In genomic region chr13:100983111-100983510, GRCh38 we compare ENCODE assay signal across 13 cellular contexts.
DNase-seq lines count a peak whose midpoint lies in the region; ATAC-seq and TF ChIP-seq lines count a peak whose summit lies in the region.
"Had no signal": no experiment of that assay in that cellular context is flagged by ENCODE, and none has a peak within 500 bp of the region (broad histone marks: within the 10 kb centered on the region; RNA-seq: fewer than 3 reads in every experiment).

No MANE protein-coding gene starts in this region.

- H3K9ac ChIP-seq in PC-3 (ENCODE audit: low read length): no peak overlapping the region

- CTCF ChIA-PET in Caco-2 (lab: Charles Lee): no interaction called here
- CTCF ChIA-PET in PC-3 (lab: Charles Lee): no interaction called here

- H3K9me3 ChIP-seq in Caco-2: no peaks in the 10 kb centered on the region
- H3K9me3 ChIP-seq in PC-3 (ENCODE audit: low read length): no peaks in the 10 kb centered on the region

- no peaks in the 10 kb centered on the region for H3K9me3 Mint-ChIP-seq in Caco-2 (ENCODE audit: unreplicated experiment)

- H3K27ac Mint-ChIP-seq in Caco-2 (ENCODE audit: unreplicated experiment): no peak overlapping the region
- H3K27ac Mint-ChIP-seq: CD8-positive, alpha-beta memory T cell had no signal

- TF ChIP-seq CTCF in Caco-2 (IDR thresholded peaks at IDR 0.05; ENCODE audit: insufficient read depth in 1 of 2, low read depth in 1 of 2, low read length in 1 of 2, severe bottlenecking in 1 of 2, unreplicated experiment in 1 of 2): no peak
- no peak for TF ChIP-seq CTCF in PC-3 (conservative IDR thresholded peaks at IDR 0.05; ENCODE audit: low read depth, low read length)

- no peak overlapping the region for H3K4me3 Mint-ChIP-seq in Caco-2 (ENCODE audit: unreplicated experiment)
- H3K4me3 Mint-ChIP-seq: CD8-positive, alpha-beta memory T cell had no signal

- H2AFZ ChIP-seq in PC-3 (ENCODE audit: low read length): no peak overlapping the region

- H3K36me3 Mint-ChIP-seq in Caco-2 (ENCODE audit: insufficient read depth, unreplicated experiment): no peaks in the 10 kb centered on the region
- H3K36me3 Mint-ChIP-seq: CD8-positive, alpha-beta memory T cell had no signal

- no peaks in the 10 kb centered on the region for H3K4me1 Mint-ChIP-seq in Caco-2 (ENCODE audit: low read depth, unreplicated experiment)
- H3K4me1 Mint-ChIP-seq: CD8-positive, alpha-beta memory T cell had no signal

- H3K27ac ChIP-seq in PC-3 (ENCODE audit: low read length): no peak overlapping the region
- H3K27ac ChIP-seq: RWPE1 had no signal

- peaks cover 13% of the 10 kb centered on the region for H3K27me3 Mint-ChIP-seq in Caco-2 (ENCODE audit: insufficient read depth, unreplicated experiment)

- BruUV-seq in Caco-2 (replicated peaks; lab: Mats Ljungman, UMichigan) (no TSS peak), PC-3 (replicated peaks; lab: Mats Ljungman, UMichigan) (no TSS peak)

- H3K4me3 ChIP-seq in Caco-2 (ENCODE audit: low read depth, low read length) (no peak overlapping the region), PC-3 (ENCODE audit: low read length) (no peak overlapping the region)
- H3K4me3 ChIP-seq: K562 had no signal

- H3K27me3 ChIP-seq in Caco-2 (replicated peaks; ENCODE audit: control insufficient read depth, insufficient read depth, low read length) (no peaks in the 10 kb centered on the region), PC-3 (ENCODE audit: low read length) (peaks cover 50% of the 10 kb centered on the region)

- no peaks in the 10 kb centered on the region for H3K9me2 ChIP-seq in PC-3 (replicated peaks; ENCODE audit: low read length)

- POLR2A ChIA-PET in Caco-2 (lab: Charles Lee) (no interaction called here), PC-3 (lab: Charles Lee; ENCODE audit: unreplicated experiment) (no interaction called here)

- no peak for ATAC-seq in PC-3
- ATAC-seq: K562 had no signal

- no peaks in the 10 kb centered on the region for H3K4me1 ChIP-seq in Caco-2
- H3K4me1 ChIP-seq in PC-3 (ENCODE audit: insufficient read depth, low read length): no peaks in the 10 kb centered on the region

- DNase-seq in NCI-H1092 (lab: John Stamatoyannopoulos, UW) (peak; percentile 5), NCI-H446 treated with DMSO at 0.1 percent for 48 hours (lab: John Stamatoyannopoulos, UW) (peak; percentile 89), cerebellar cortex (ENCODE audit: low spot score) (peak; percentile 96), putamen (ENCODE audit: low spot score) (peak; percentile 7), Caco-2 (no peak), PC-3 (no peak)
- no peak for DNase-seq in stimulated activated CD4-positive, alpha-beta T cell treated with anti-CD3 and anti-CD28 coated beads, Interleukin-1b, Interleukin-23, amount 100 ng/mL, for 48 hours
- DNase-seq: CD8-positive, alpha-beta memory T cell; NCI-H1417; NCI-H2029; SIG-M5 had no signal

- H4K20me1 ChIP-seq in PC-3 (ENCODE audit: low read length): no peaks in the 10 kb centered on the region

- intact Hi-C loops in Caco-2 (cut with micrococcal nuclease; ENCODE audit: unreplicated experiment) (no loop called here), PC-3 (cut with micrococcal nuclease) (loop anchor here (10.0 kb wide), 1 partner anchor 408 kb away; no protein-coding TSS in a partner anchor)

- H3K36me3 ChIP-seq in Caco-2 (ENCODE audit: control insufficient read depth, insufficient read depth, low read length) (no peaks in the 10 kb centered on the region), PC-3 (ENCODE audit: low read depth, low read length) (no peaks in the 10 kb centered on the region)

- no peak overlapping the region for H3K4me2 ChIP-seq in PC-3 (ENCODE audit: low read length)

- no peaks in the 10 kb centered on the region for H3K79me2 ChIP-seq in PC-3 (ENCODE audit: low read length)

- H3F3A ChIP-seq in PC-3 (ENCODE audit: low read length, unreplicated experiment): no peaks in the 10 kb centered on the region

Comparison
In these comparisons a context has a peak if more than half of its experiments do, and no peak if none do; other contexts are left out.
1. DNase-seq: peak in NCI-H1092 (single experiment), NCI-H446 treated with DMSO at 0.1 percent for 48 hours (single experiment), cerebellar cortex (single experiment) and putamen (single experiment); none in Caco-2 (0 of 2), PC-3 (single experiment) and stimulated activated CD4-positive, alpha-beta T cell treated with anti-CD3 and anti-CD28 coated beads, Interleukin-1b, Interleukin-23, amount 100 ng/mL, for 48 hours (single experiment).